ENCODE assay signal across 17 cellular contexts in the genomic region with DNA sequence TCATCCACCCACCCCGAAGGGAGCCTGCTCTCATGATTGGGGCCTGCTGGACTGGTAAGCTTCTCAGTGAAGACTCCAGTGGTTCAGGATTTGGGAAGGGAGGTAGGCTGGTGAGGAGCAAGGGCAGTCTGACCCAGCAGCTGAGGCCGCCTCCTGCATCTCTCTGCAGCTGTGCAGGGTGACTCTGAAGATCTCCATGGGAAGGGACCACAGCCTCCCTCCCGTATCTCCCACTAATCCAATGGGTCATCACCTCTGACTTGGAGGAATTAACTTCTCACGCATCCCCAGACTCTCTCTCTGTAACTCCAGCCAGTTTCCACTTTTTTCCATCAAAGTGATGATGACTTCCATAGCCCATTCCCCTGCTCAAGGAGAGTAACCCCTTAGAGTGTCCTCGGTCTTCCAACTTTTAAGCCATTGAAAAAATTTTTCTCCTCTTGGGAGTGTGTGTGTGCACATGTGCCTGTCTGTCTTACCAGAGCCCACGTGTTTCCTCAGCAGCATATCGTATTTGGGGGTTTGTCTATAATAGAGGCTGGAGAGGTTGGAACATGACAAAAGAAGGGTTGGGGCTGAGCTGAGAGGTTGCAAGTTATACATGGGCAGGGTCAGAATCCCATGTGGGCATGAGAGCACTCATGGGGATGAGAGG. TPM values are rescaled to one million over a fixed set of nuclear protein-coding genes. Genes with fewer than 3 reads are reported as not detected.
DNase-seq lines count a peak whose midpoint lies in the region; ATAC-seq and TF ChIP-seq lines count a peak whose summit lies in the region.
"Had no signal": no experiment of that assay in that cellular context is flagged by ENCODE, and none has a peak within 500 bp of the region (broad histone marks: within the 10 kb centered on the region; RNA-seq: fewer than 3 reads in every experiment).

No MANE protein-coding gene starts in this region.

- WGBS in spleen, 5 donors = 86 to 97% (median 91%) methylated on average over 6 to 7 of the region's 7 CpGs
- no CpG with 5 or more reads among the region's 7 CpGs for WGBS in neuronal stem cell (ENCODE audit: extremely low coverage in 2 of 2, insufficient read length in 2 of 2, insufficient replicate concordance in 1 of 2), 2 donors

- peaks cover 36 to 45% of the 10 kb centered on the region in 2 donors for H3K36me3 Mint-ChIP-seq in CD14-positive monocyte
- peaks cover 65% of the 10 kb centered on the region for H3K36me3 Mint-ChIP-seq in effector memory CD8-positive, alpha-beta T cell (ENCODE audit: insufficient read depth)
- H3K36me3 Mint-ChIP-seq in stimulated activated naive B cell treated with anti-CD40 and anti-IgM and Interleukin-4, amounts not matched to agents 10 μg/mL and 1 μg/mL and 100 μg/mL, for 72 hours = peaks cover 36 to 52% of the 10 kb centered on the region in 2 donors

- intact Hi-C loops in CD14-positive monocyte (cut with micrococcal nuclease) (loop anchor here in 1 of 2 donors (5.0 to 10.0 kb wide), 2 partner anchors 313 to 496 kb away; no protein-coding TSS in a partner anchor), spleen (cut with DNase I; ENCODE audit: low total_unique reads) (no loop called here)

- H3K4me3 ChIP-seq in spleen (no peak overlapping the region), neuronal stem cell (ENCODE audit: low read length in 2 of 2) (no peak overlapping the region)
- H3K4me3 ChIP-seq: A549; BLaER1 treated with 17β-estradiol and CSF1 and Interleukin-3, amounts not matched to agents 10 nM and 100 nM; GM12878; MG63 had no signal

- H3K27me3 Mint-ChIP-seq in CD14-positive monocyte (ENCODE audit: low read depth in 3 of 3) = peaks cover 0 to 1% (median 0%) of the 10 kb centered on the region in 3 donors
- H3K27me3 Mint-ChIP-seq in effector memory CD8-positive, alpha-beta T cell = no peaks in the 10 kb centered on the region
- H3K27me3 Mint-ChIP-seq in stimulated activated naive B cell treated with anti-CD40 and anti-IgM and Interleukin-4, amounts not matched to agents 10 μg/mL and 1 μg/mL and 100 μg/mL, for 72 hours = no peaks in the 10 kb centered on the region

- no peak overlapping the region for H2BK12ac ChIP-seq in neuronal stem cell (ENCODE audit: low read length)

- no peak overlapping the region for H3K4me2 ChIP-seq in neuronal stem cell (ENCODE audit: insufficient read depth, low read length, poor library complexity, severe bottlenecking)
- H3K4me2 ChIP-seq: A549; BLaER1 treated with 17β-estradiol and CSF1 and Interleukin-3, amounts not matched to agents 10 nM and 100 nM had no signal

- H3K23ac ChIP-seq in neuronal stem cell (ENCODE audit: low read depth, low read length, poor library complexity) = no peak overlapping the region

- TF ChIP-seq CTCF in CD14-positive monocyte (IDR thresholded peaks at IDR 0.05) (no peak), spleen (IDR thresholded peaks at IDR 0.05 in 8 of 11, conservative IDR thresholded peaks at IDR 0.05 in 3 of 11) (no peak)

- H3K4me3 Mint-ChIP-seq in CD14-positive monocyte = peak overlapping the region; percentile 13 to 32
- H3K4me3 Mint-ChIP-seq in effector memory CD8-positive, alpha-beta T cell = no peak overlapping the region
- no peak overlapping the region for H3K4me3 Mint-ChIP-seq in stimulated activated naive B cell treated with anti-CD40 and anti-IgM and Interleukin-4, amounts not matched to agents 10 μg/mL and 1 μg/mL and 100 μg/mL, for 72 hours
- H3K4me3 Mint-ChIP-seq: CD8-positive, alpha-beta T cell had no signal

- H3K14ac ChIP-seq in neuronal stem cell (ENCODE audit: low read length) = no peak overlapping the region

- H3K4me1 Mint-ChIP-seq in CD14-positive monocyte = peaks cover 10% of the 10 kb centered on the region
- peaks cover 5 to 6% of the 10 kb centered on the region in 2 donors for H3K4me1 Mint-ChIP-seq in effector memory CD8-positive, alpha-beta T cell (ENCODE audit: low read depth in 2 of 2)
- peaks cover 0 to 4% of the 10 kb centered on the region in 2 donors for H3K4me1 Mint-ChIP-seq in stimulated activated naive B cell treated with anti-CD40 and anti-IgM and Interleukin-4, amounts not matched to agents 10 μg/mL and 1 μg/mL and 100 μg/mL, for 72 hours

- no peak overlapping the region for H2BK120ac ChIP-seq in neuronal stem cell (ENCODE audit: low read depth, low read length)

- H2AK5ac ChIP-seq in neuronal stem cell (ENCODE audit: low read depth, low read length) = no peak overlapping the region

- no peak for DNase-seq in CD14-positive monocyte (ENCODE audit: low spot score)
- DNase-seq in LHCN-M2 (ENCODE audit: low read depth) = peak; percentile 69
- no peak for DNase-seq in effector memory CD8-positive, alpha-beta T cell
- peak; percentile 28 for DNase-seq in spleen
- DNase-seq in neuronal stem cell (ENCODE audit: low spot score) = no peak
- DNase-seq in stimulated activated naive CD4-positive, alpha-beta T cell (lab: John Stamatoyannopoulos, UW) = no peak
- DNase-seq in stimulated activated naive B cell treated with anti-CD40 and anti-IgM and Interleukin-4, amounts not matched to agents 10 μg/mL and 1 μg/mL and 100 μg/mL, for 72 hours = no peak
- DNase-seq: NCI-H524 treated with DMSO at 0.1 percent for 48 hours; NK-92 treated with Interleukin-12 subunit alpha and Interleukin-12 subunit beta, amount 100 ng/mL, for 24 hours had no signal

- no peak overlapping the region for H2BK15ac ChIP-seq in neuronal stem cell (ENCODE audit: low read length)

- no peak overlapping the region for H2AFZ ChIP-seq in neuronal stem cell (ENCODE audit: low read length)

- no peak overlapping the region for H4K8ac ChIP-seq in neuronal stem cell (ENCODE audit: low read depth, low read length)

- peak overlapping the region in 2 of 7 donors; percentile 3 to 27 for H3K27ac Mint-ChIP-seq in CD14-positive monocyte
- H3K27ac Mint-ChIP-seq in effector memory CD8-positive, alpha-beta T cell = peak overlapping the region; percentile 7 to 20
- H3K27ac Mint-ChIP-seq in stimulated activated naive B cell treated with anti-CD40 and anti-IgM and Interleukin-4, amounts not matched to agents 10 μg/mL and 1 μg/mL and 100 μg/mL, for 72 hours = no peak overlapping the region
- H3K27ac Mint-ChIP-seq: CD8-positive, alpha-beta T cell had no signal

- TF ChIP-seq POLR2A in spleen (IDR thresholded peaks at IDR 0.05) = no peak

- no peaks in the 10 kb centered on the region for H3K79me1 ChIP-seq in neuronal stem cell (ENCODE audit: low read depth, low read length)

- H3K27me3 ChIP-seq in spleen (replicated peaks in 1 of 7) (no peaks in the 10 kb centered on the region), neuronal stem cell (ENCODE audit: control insufficient read depth in 3 of 3, insufficient read depth in 3 of 3, low read depth in 1 of 3, low read length in 3 of 3) (no peaks in the 10 kb centered on the region)
- H3K27me3 ChIP-seq: BLaER1 treated with 17β-estradiol and CSF1 and Interleukin-3, amounts not matched to agents 10 nM and 100 nM; MG63 had no signal

- peaks cover 0 to 92% (median 29%) of the 10 kb centered on the region in 6 donors for H3K36me3 ChIP-seq in spleen
- H3K36me3 ChIP-seq in neuronal stem cell (replicated peaks in 1 of 2; ENCODE audit: control insufficient read depth in 2 of 2, insufficient read depth in 2 of 2, low read length in 2 of 2) = peaks cover 12 to 70% of the 10 kb centered on the region in 2 donors
- H3K36me3 ChIP-seq: MG63 had no signal

- H2BK5ac ChIP-seq in neuronal stem cell (ENCODE audit: low read length) = no peak overlapping the region

- H3K9me3 Mint-ChIP-seq in CD14-positive monocyte = peaks cover 0 to 5% (median 0%) of the 10 kb centered on the region in 7 donors
- H3K9me3 Mint-ChIP-seq in effector memory CD8-positive, alpha-beta T cell = no peaks in the 10 kb centered on the region
- H3K9me3 Mint-ChIP-seq in stimulated activated naive B cell treated with anti-CD40 and anti-IgM and Interleukin-4, amounts not matched to agents 10 μg/mL and 1 μg/mL and 100 μg/mL, for 72 hours = no peaks in the 10 kb centered on the region
- H3K9me3 Mint-ChIP-seq: CD8-positive, alpha-beta T cell had no signal

- no peak for ATAC-seq in effector memory CD8-positive, alpha-beta T cell (replicated peaks)
- ATAC-seq in stimulated activated naive B cell treated with anti-CD40 and anti-IgM and Interleukin-4, amounts not matched to agents 10 μg/mL and 1 μg/mL and 100 μg/mL, for 72 hours (replicated peaks) = no peak

- H3K9me3 ChIP-seq in spleen = no peaks in the 10 kb centered on the region
- H3K9me3 ChIP-seq in neuronal stem cell (replicated peaks in 1 of 2; ENCODE audit: control insufficient read depth in 2 of 2, insufficient read depth in 1 of 2, low read depth in 1 of 2, low read length in 2 of 2) = no peaks in the 10 kb centered on the region
- H3K9me3 ChIP-seq: A549; BLaER1 treated with 17β-estradiol and CSF1 and Interleukin-3, amounts not matched to agents 10 nM and 100 nM; Caco-2; MG63 had no signal

- H3K9ac ChIP-seq in neuronal stem cell (ENCODE audit: low read depth, low read length, poor library complexity) = no peak overlapping the region
- H3K9ac ChIP-seq: BLaER1 treated with 17β-estradiol and CSF1 and Interleukin-3, amounts not matched to agents 10 nM and 100 nM had no signal

- H3K4me1 ChIP-seq in spleen (peaks cover 0 to 19% (median 3%) of the 10 kb centered on the region in 6 donors), neuronal stem cell (ENCODE audit: control insufficient read depth in 2 of 2, insufficient read depth in 1 of 2, low read depth in 1 of 2, low read length in 2 of 2) (no peaks in the 10 kb centered on the region)
- H3K4me1 ChIP-seq: A549, Caco-2 had no signal

- no peak overlapping the region for H4K91ac ChIP-seq in neuronal stem cell (ENCODE audit: low read depth, low read length, poor library complexity)

- H3K27ac ChIP-seq in spleen (no peak overlapping the region), neuronal stem cell (replicated peaks; ENCODE audit: low read length) (no peak overlapping the region)
- H3K27ac ChIP-seq: A549; BLaER1 treated with 17β-estradiol and CSF1 and Interleukin-3, amounts not matched to agents 10 nM and 100 nM had no signal

- no peak overlapping the region for H3K18ac ChIP-seq in neuronal stem cell (ENCODE audit: low read length)

- no peak overlapping the region for H3K4ac ChIP-seq in neuronal stem cell (ENCODE audit: low read length)

RNA-seq across cellular contexts. Expression of a gene that starts 11.3 kb away (rescaled TPM):
- polyA plus RNA-seq in CD14-positive monocyte (not detected), spleen (10 to 100 TPM; 15.0 to 21.5 (median 18.7) TPM)
- total RNA-seq in LHCN-M2 (2014; rRNA removed) (4.0 and 4.6 TPM in 2 replicates), spleen (100 to 1,000 TPM in 2 of 7 donors, 10 to 100 TPM in 5; 40.1 to 131 (median 87.9) TPM)
- 4.0 TPM for polyA plus RNA-seq in LHCN-M2 (2012)
- polyA plus RNA-seq in neuronal stem cell (2013, experiment 1 of 2) = 26.6 TPM
- 26.6 TPM for polyA plus RNA-seq in neuronal stem cell (2013, experiment 2 of 2)

RNA-seq across cellular contexts. Expression of a gene that starts 12.8 kb away (rescaled TPM):
- polyA plus RNA-seq in CD14-positive monocyte = not detected
- total RNA-seq in LHCN-M2 (2014; rRNA removed) = not detected in 2 replicates
- polyA plus RNA-seq in LHCN-M2 (2012) = 0.87 TPM
- 100 to 1,000 TPM in 5 of 7 donors, 10 to 100 TPM in 2; 55.5 to 158 (median 106) TPM for total RNA-seq in spleen
- polyA plus RNA-seq in spleen = 100 to 1,000 TPM in 1 of 3 donors, 10 to 100 TPM in 2; 93.2 to 170 (median 97.7) TPM
- polyA plus RNA-seq in neuronal stem cell (2013, experiment 1 of 2) = 0.46 TPM
- polyA plus RNA-seq in neuronal stem cell (2013, experiment 2 of 2) = 0.64 TPM
- total RNA-seq: CD8-positive, alpha-beta T cell; H4; PC-3 had no signal

RNA-seq across cellular contexts. Expression of a gene that starts 32.5 kb away (rescaled TPM):
- polyA plus RNA-seq in CD14-positive monocyte = 1 to 10 TPM; 4.8 to 5.6 TPM
- total RNA-seq in LHCN-M2 (2014; rRNA removed) = 17.9 and 24.7 TPM in 2 replicates
- 6.9 TPM for polyA plus RNA-seq in LHCN-M2 (2012)
- 100 to 1,000 TPM in 3 of 7 donors, 10 to 100 TPM in 4; 67.0 to 126 (median 93.1) TPM for total RNA-seq in spleen
- 10 to 100 TPM; 19.1 to 26.1 (median 20.3) TPM for polyA plus RNA-seq in spleen
- 22.9 TPM for polyA plus RNA-seq in neuronal stem cell (2013, experiment 1 of 2)
- polyA plus RNA-seq in neuronal stem cell (2013, experiment 2 of 2) = 21.6 TPM

RNA-seq across cellular contexts. Expression of a gene that starts 48.0 kb away (rescaled TPM):
- polyA plus RNA-seq in CD14-positive monocyte = 1 to 10 TPM; 4.3 to 7.1 TPM
- total RNA-seq in LHCN-M2 (2014; rRNA removed) = 21.2 TPM in 2 replicates
- polyA plus RNA-seq in LHCN-M2 (2012) = 19.1 TPM
- 10 to 100 TPM; 16.9 to 35.8 (median 25.5) TPM for total RNA-seq in spleen
- polyA plus RNA-seq in spleen = 10 to 100 TPM; 13.4 to 19.3 (median 14.4) TPM
- 21.3 TPM for polyA plus RNA-seq in neuronal stem cell (2013, experiment 1 of 2)
- polyA plus RNA-seq in neuronal stem cell (2013, experiment 2 of 2) = 22.3 TPM

RNA-seq across cellular contexts. Expression of a gene that starts 49.2 kb away (rescaled TPM):
- polyA plus RNA-seq in CD14-positive monocyte (under 1 TPM in 1 of 2 donors, not detected in 1; 0.14 TPM), spleen (100 to 1,000 TPM in 2 of 3 donors, 10 to 100 TPM in 1; 91.8 to 183 (median 154) TPM)
- total RNA-seq in LHCN-M2 (2014; rRNA removed) (63.0 and 131 TPM in 2 replicates), spleen (100 to 1,000 TPM; 188 to 421 (median 289) TPM)
- polyA plus RNA-seq in LHCN-M2 (2012) = 63.1 TPM
- 7.2 TPM for polyA plus RNA-seq in neuronal stem cell (2013, experiment 1 of 2)
- 7.5 TPM for polyA plus RNA-seq in neuronal stem cell (2013, experiment 2 of 2)

Comparison
In these comparisons a context has a peak if more than half of its experiments do, and no peak if none do; other contexts are left out.
1. DNase-seq: peak in LHCN-M2 (single experiment) and spleen (single experiment); none in CD14-positive monocyte (single experiment), effector memory CD8-positive, alpha-beta T cell (0 of 3), neuronal stem cell (single experiment), stimulated activated naive CD4-positive, alpha-beta T cell (0 of 6) and stimulated activated naive B cell treated with anti-CD40 and anti-IgM and Interleukin-4, amounts not matched to agents 10 μg/mL and 1 μg/mL and 100 μg/mL, for 72 hours (single experiment).
2. H3K4me3 Mint-ChIP-seq: peak in CD14-positive monocyte (2 of 2); none in effector memory CD8-positive, alpha-beta T cell (0 of 2) and stimulated activated naive B cell treated with anti-CD40 and anti-IgM and Interleukin-4, amounts not matched to agents 10 μg/mL and 1 μg/mL and 100 μg/mL, for 72 hours (0 of 2).
3. RNA of a gene that starts 12.8 kb away (total RNA-seq): 55.5 to 158 TPM in spleen; not detected in LHCN-M2; every median in the first group is over 10 times any median in the second.